11 cellular contexts compared by ENCODE assay signal in genomic region chrX:136691028-136691809, GRCh38. TPM values are rescaled to one million over a fixed set of nuclear protein-coding genes. Genes with fewer than 3 reads are reported as not detected.
DNase-seq lines count a peak whose midpoint lies in the region; ATAC-seq lines count a peak whose summit lies in the region.
"Had no signal": no experiment of that assay in that cellular context is flagged by ENCODE, and none has a peak within 500 bp of the region (broad histone marks: within the 10 kb centered on the region; RNA-seq: fewer than 3 reads in every experiment).

No MANE protein-coding gene starts in this region.

- no peaks in the 10 kb centered on the region for H3K9me3 ChIP-seq in naive thymus-derived CD4-positive, alpha-beta T cell (ENCODE audit: control insufficient read depth in 2 of 3, low read length in 3 of 3)

- intact Hi-C loops in activated T-helper 1 cell treated with anti-CD3 and anti-CD28 coated beads, Interleukin-12 subunit alpha, Interleukin-12 subunit beta, Interleukin-2, Interleukin-4 antibody, amounts not matched to agents 30 ng/mL and 10 ng/mL and 1 ng/mL, durations not matched to agents 14 hours and 24 hours and 36 hours (cut with micrococcal nuclease) = loop anchor here (10.0 kb wide), 3 partner anchors 296 to 666 kb away; partner anchors contain the start of gene MAP7D3
- intact Hi-C loops in naive thymus-derived CD4-positive, alpha-beta T cell (cut with micrococcal nuclease) = loop anchor here (1.0 to 10.0 kb wide), 3 partner anchors 17 to 426 kb away; no protein-coding TSS in a partner anchor

- no peak overlapping the region for H3K4me3 ChIP-seq in naive thymus-derived CD4-positive, alpha-beta T cell (ENCODE audit: low read length)

- ATAC-seq in GM18517 (IDR thresholded peaks at IDR 0.05; ENCODE audit: unreplicated experiment) (peak; percentile 41), HG02970 (IDR thresholded peaks at IDR 0.05; ENCODE audit: low FRiP score, unreplicated experiment) (no peak), HG02678 (IDR thresholded peaks at IDR 0.05; ENCODE audit: unreplicated experiment) (no peak)
- ATAC-seq in naive thymus-derived CD4-positive, alpha-beta T cell = peak; percentile 40

- peak overlapping the region; percentile 81 for H3K27ac ChIP-seq in naive thymus-derived CD4-positive, alpha-beta T cell (ENCODE audit: low read depth, low read length)

- H3K27me3 ChIP-seq in naive thymus-derived CD4-positive, alpha-beta T cell (ENCODE audit: control insufficient read depth in 2 of 2, insufficient read depth in 2 of 2, low read length in 2 of 2) = no peaks in the 10 kb centered on the region

- H3K4me1 Mint-ChIP-seq in activated T-helper 1 cell treated with anti-CD3 and anti-CD28 coated beads, Interleukin-12 subunit alpha, Interleukin-12 subunit beta, Interleukin-2, Interleukin-4 antibody, amounts not matched to agents 30 ng/mL and 10 ng/mL and 1 ng/mL, durations not matched to agents 14 hours and 24 hours and 36 hours (ENCODE audit: low read depth) = peaks cover 76% of the 10 kb centered on the region
- peaks cover 17 to 91% (median 72%) of the 10 kb centered on the region in 7 donors for H3K4me1 Mint-ChIP-seq in naive thymus-derived CD4-positive, alpha-beta T cell

- H3K27ac Mint-ChIP-seq in activated T-helper 1 cell treated with anti-CD3 and anti-CD28 coated beads, Interleukin-12 subunit alpha, Interleukin-12 subunit beta, Interleukin-2, Interleukin-4 antibody, amounts not matched to agents 30 ng/mL and 10 ng/mL and 1 ng/mL, durations not matched to agents 14 hours and 24 hours and 36 hours = peak overlapping the region; percentile 84
- peak overlapping the region; percentile 76 to 97 (median 91) for H3K27ac Mint-ChIP-seq in naive thymus-derived CD4-positive, alpha-beta T cell

- peaks cover 15% of the 10 kb centered on the region for H3K36me3 Mint-ChIP-seq in activated T-helper 1 cell treated with anti-CD3 and anti-CD28 coated beads, Interleukin-12 subunit alpha, Interleukin-12 subunit beta, Interleukin-2, Interleukin-4 antibody, amounts not matched to agents 30 ng/mL and 10 ng/mL and 1 ng/mL, durations not matched to agents 14 hours and 24 hours and 36 hours (ENCODE audit: low read depth)
- H3K36me3 Mint-ChIP-seq in naive thymus-derived CD4-positive, alpha-beta T cell = peaks cover 4 to 28% (median 8%) of the 10 kb centered on the region in 5 donors

- no peak overlapping the region for H3K4me3 Mint-ChIP-seq in activated T-helper 1 cell treated with anti-CD3 and anti-CD28 coated beads, Interleukin-12 subunit alpha, Interleukin-12 subunit beta, Interleukin-2, Interleukin-4 antibody, amounts not matched to agents 30 ng/mL and 10 ng/mL and 1 ng/mL, durations not matched to agents 14 hours and 24 hours and 36 hours
- peak overlapping the region in 8 of 10 donors; percentile 17 to 65 (median 50) for H3K4me3 Mint-ChIP-seq in naive thymus-derived CD4-positive, alpha-beta T cell

- H3K9me3 Mint-ChIP-seq in activated T-helper 1 cell treated with anti-CD3 and anti-CD28 coated beads, Interleukin-12 subunit alpha, Interleukin-12 subunit beta, Interleukin-2, Interleukin-4 antibody, amounts not matched to agents 30 ng/mL and 10 ng/mL and 1 ng/mL, durations not matched to agents 14 hours and 24 hours and 36 hours = no peaks in the 10 kb centered on the region
- no peaks in the 10 kb centered on the region for H3K9me3 Mint-ChIP-seq in naive thymus-derived CD4-positive, alpha-beta T cell

- CTCF ChIA-PET in naive thymus-derived CD4-positive, alpha-beta T cell (lab: Charles Lee) = interaction anchor here (1.3 kb wide), 1 partner anchor 83 kb away, joined by 4 read pairs; no protein-coding TSS in a partner anchor

- H3K36me3 ChIP-seq in naive thymus-derived CD4-positive, alpha-beta T cell (ENCODE audit: control insufficient read depth in 2 of 3, insufficient read depth in 3 of 3, low read length in 3 of 3) = no peaks in the 10 kb centered on the region

- DNase-seq in HT1080 (ENCODE audit: low read depth) (peak; percentile 30), NCI-H2081 treated with DMSO at 0.1 percent for 48 hours (lab: John Stamatoyannopoulos, UW) (no peak)
- no peak for DNase-seq in activated T-helper 1 cell treated with anti-CD3 and anti-CD28 coated beads, Interleukin-12 subunit alpha, Interleukin-12 subunit beta, Interleukin-2, Interleukin-4 antibody, amounts not matched to agents 30 ng/mL and 10 ng/mL and 1 ng/mL, durations not matched to agents 14 hours and 24 hours and 36 hours (ENCODE audit: low spot score)
- DNase-seq in naive thymus-derived CD4-positive, alpha-beta T cell = peak in 6 of 9 donors; percentile 26 to 49 (median 37)
- DNase-seq: activated effector memory CD4-positive, alpha-beta T cell treated with Interleukin-2 at 50 U/mL for 16 hours; substantia nigra had no signal

- H3K4me1 ChIP-seq in naive thymus-derived CD4-positive, alpha-beta T cell (ENCODE audit: control insufficient read depth in 2 of 2, insufficient read depth in 2 of 2, low read length in 2 of 2) = peaks cover 70 to 74% of the 10 kb centered on the region in 2 donors

- POLR2A ChIA-PET in naive thymus-derived CD4-positive, alpha-beta T cell (lab: Charles Lee) = interaction anchor here (0.6 to 3.8 kb wide), 11 partner anchors 13 to 189 kb away, joined by 3 to 26 read pairs (median 3); partner anchors contain the start of gene RBMX

- no peaks in the 10 kb centered on the region for H3K27me3 Mint-ChIP-seq in activated T-helper 1 cell treated with anti-CD3 and anti-CD28 coated beads, Interleukin-12 subunit alpha, Interleukin-12 subunit beta, Interleukin-2, Interleukin-4 antibody, amounts not matched to agents 30 ng/mL and 10 ng/mL and 1 ng/mL, durations not matched to agents 14 hours and 24 hours and 36 hours (ENCODE audit: insufficient read depth)
- no peaks in the 10 kb centered on the region for H3K27me3 Mint-ChIP-seq in naive thymus-derived CD4-positive, alpha-beta T cell

RNA-seq across cellular contexts. Expression of gene CD40LG, which starts 43.3 kb away (rescaled TPM):
- not detected in 2 replicates for total RNA-seq in HT1080 (2014; rRNA removed; shearing (Covaris generic))
- not detected in 2 replicates for polyA plus RNA-seq in HT1080 (2015; cell fraction: cytosol; rRNA removed)
- polyA plus RNA-seq in HT1080 (2015; cell fraction: nucleus; rRNA removed) = not detected in 2 replicates
- total RNA-seq in activated T-helper 1 cell treated with anti-CD3 and anti-CD28 coated beads, Interleukin-12 subunit alpha, Interleukin-12 subunit beta, Interleukin-2, Interleukin-4 antibody, amounts not matched to agents 30 ng/mL and 10 ng/mL and 1 ng/mL, durations not matched to agents 14 hours and 24 hours and 36 hours = 261 and 272 TPM in 2 replicates
- 100 to 1,000 TPM in 1 of 5 experiments, 10 to 100 TPM in 4; 25.2 to 173 (median 56.8) TPM for total RNA-seq in naive thymus-derived CD4-positive, alpha-beta T cell
- 100 to 1,000 TPM in 1 of 2 donors, 10 to 100 TPM in 1; 72.1 to 127 TPM for polyA plus RNA-seq in naive thymus-derived CD4-positive, alpha-beta T cell
- total RNA-seq: G401, NCI-H460 had no signal

Comparison
In these comparisons a context has a peak if more than half of its experiments do, and no peak if none do; other contexts are left out.
1. ATAC-seq: peak in GM18517 (single experiment) and naive thymus-derived CD4-positive, alpha-beta T cell (single experiment); none in HG02970 (single experiment) and HG02678 (single experiment).
2. DNase-seq: peak in HT1080 (single experiment) and naive thymus-derived CD4-positive, alpha-beta T cell (6 of 9); none in activated T-helper 1 cell treated with anti-CD3 and anti-CD28 coated beads, Interleukin-12 subunit alpha, Interleukin-12 subunit beta, Interleukin-2, Interleukin-4 antibody, amounts not matched to agents 30 ng/mL and 10 ng/mL and 1 ng/mL, durations not matched to agents 14 hours and 24 hours and 36 hours (single experiment) and NCI-H2081 treated with DMSO at 0.1 percent for 48 hours (single experiment).
3. RNA of gene CD40LG, which starts 43.3 kb away (total RNA-seq): 261 to 272 TPM in activated T-helper 1 cell treated with anti-CD3 and anti-CD28 coated beads, Interleukin-12 subunit alpha, Interleukin-12 subunit beta, Interleukin-2, Interleukin-4 antibody, amounts not matched to agents 30 ng/mL and 10 ng/mL and 1 ng/mL, durations not matched to agents 14 hours and 24 hours and 36 hours and 25.2 to 173 TPM in naive thymus-derived CD4-positive, alpha-beta T cell; not detected in HT1080; every median in the first group is over 10 times any median in the second.